In the genomic region with DNA sequence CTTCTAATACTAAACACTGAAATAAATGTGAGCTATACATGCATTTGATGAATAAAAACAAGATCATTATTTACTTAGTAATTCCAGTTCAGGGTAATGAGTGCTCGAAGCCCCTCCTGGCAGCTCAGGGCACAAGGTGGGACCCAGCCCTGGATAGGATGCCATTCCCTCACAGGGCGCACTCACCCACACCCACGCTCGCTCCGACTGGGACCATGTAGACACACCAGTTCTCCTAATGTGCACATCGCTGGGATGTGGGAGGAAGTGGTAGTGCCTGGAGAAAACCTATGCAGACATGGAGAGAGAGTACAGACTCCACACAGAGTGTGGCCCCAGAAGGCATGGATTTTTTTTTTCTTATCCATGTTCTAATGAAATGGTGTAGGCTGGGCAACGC, we compare ENCODE assay signal across 10 cellular contexts. TPM values are rescaled to one million over a fixed set of nuclear protein-coding genes. Genes with fewer than 3 reads are reported as not detected.
"Had no signal": no experiment of that assay in that cellular context is flagged by ENCODE, and none has a peak within 500 bp of the region (broad histone marks: within the 10 kb centered on the region; RNA-seq: fewer than 3 reads in every experiment).

No MANE protein-coding gene starts in this region.

- H3K4me3 ChIP-seq: esophagus squamous epithelium, hepatocyte, left ventricle myocardium inferior, lower lobe of right lung had no signal

- H3K9me3 ChIP-seq: esophagus squamous epithelium, left ventricle myocardium inferior, lower lobe of right lung, neutrophil had no signal

- H3K27me3 ChIP-seq: esophagus squamous epithelium, hepatocyte, neutrophil had no signal

- FAIRE-seq: colon, kidney, small intestine had no signal

- H3K79me2 ChIP-seq: hepatocyte had no signal

- H2AFZ ChIP-seq: hepatocyte had no signal

- DNase-seq: esophagus squamous epithelium, kidney had no signal

- H3K4me2 ChIP-seq: hepatocyte had no signal

- H3K36me3 ChIP-seq: left ventricle myocardium inferior, lower lobe of right lung, neutrophil had no signal

- H3K27ac ChIP-seq: epithelial cell of prostate, esophagus squamous epithelium, hepatocyte, left ventricle myocardium inferior, lower lobe of right lung, neutrophil had no signal

RNA-seq across cellular contexts. Expression of a gene that starts 44.5 kb away (rescaled TPM):
- total RNA-seq: osteocyte had no signal
